In genomic region chr20:52454660-52455059, GRCh38 we compare ENCODE assay signal across 18 cellular contexts.
A peak's percentile ranks its signal among the peaks of the same experiment; 100 is the strongest.
DNase-seq lines count a peak whose midpoint lies in the region; ATAC-seq, FAIRE-seq and TF ChIP-seq lines count a peak whose summit lies in the region.
"Had no signal": no experiment of that assay in that cellular context is flagged by ENCODE, and none has a peak within 500 bp of the region (broad histone marks: within the 10 kb centered on the region; RNA-seq: fewer than 3 reads in every experiment).

No MANE protein-coding gene starts in this region.

- no peaks in the 10 kb centered on the region for H3K27me3 ChIP-seq in small intestine (ENCODE audit: control insufficient read depth in 2 of 2, insufficient read depth in 2 of 2, low read length in 2 of 2)
- H3K27me3 ChIP-seq: breast epithelium, neutrophil had no signal

- no peak overlapping the region for H3K4me3 ChIP-seq in fibroblast of pulmonary artery (replicated peaks; ENCODE audit: low read depth, low read length)
- H3K4me3 ChIP-seq in small intestine (ENCODE audit: low read depth in 1 of 2, low read length in 2 of 2) = no peak overlapping the region
- H3K4me3 ChIP-seq: breast epithelium had no signal

- DNase-seq in GM03348 (ENCODE audit: low spot score) = peak; percentile 60
- peak; percentile 72 for DNase-seq in RCC 7860 (ENCODE audit: low spot score)
- peak; percentile 60 for DNase-seq in fibroblast of pulmonary artery (ENCODE audit: low read depth)
- peak; percentile 75 for DNase-seq in stromal cell of bone marrow (ENCODE audit: low read depth)
- DNase-seq in OCI-M2 (lab: John Stamatoyannopoulos, UW; ENCODE audit: unreplicated experiment) = no peak
- DNase-seq in small intestine = no peak
- DNase-seq: activated CD4-positive, alpha-beta T cell treated with anti-CD3 and anti-CD28 coated beads for 1 hour; Caco-2; MV-4-11; NCI-H2081 treated with DMSO at 0.1 percent for 48 hours; NCI-H524 treated with DMSO at 0.1 percent for 48 hours; retina; SW 1271 had no signal

- 74 to 80% (median 74%) methylated on average over 2 of the region's 2 CpGs for WGBS in small intestine, 3 donors

- no peaks in the 10 kb centered on the region for H3K4me1 ChIP-seq in small intestine (ENCODE audit: control insufficient read depth in 2 of 2, insufficient read depth in 1 of 2, low read depth in 1 of 2, low read length in 1 of 2)
- H3K4me1 ChIP-seq: breast epithelium, Caco-2 had no signal

- no peaks in the 10 kb centered on the region for H3K9me3 ChIP-seq in small intestine (ENCODE audit: control insufficient read depth, low read depth)
- H3K9me3 ChIP-seq: breast epithelium, Caco-2, neutrophil had no signal

- no peak for ATAC-seq in GM21529 (IDR thresholded peaks at IDR 0.05; ENCODE audit: unreplicated experiment)
- ATAC-seq: HCT116, Right ventricle myocardium inferior had no signal

- FAIRE-seq in RCC 7860 (lab: Jason Lieb, UNC) (peak; percentile 7), small intestine (lab: Jason Lieb, UNC) (no peak)

- no peaks in the 10 kb centered on the region for H3K36me3 ChIP-seq in small intestine (ENCODE audit: control insufficient read depth in 2 of 2, insufficient read depth in 2 of 2, low read length in 2 of 2)
- H3K36me3 ChIP-seq: breast epithelium, neutrophil had no signal

- no peak for TF ChIP-seq CTCF in fibroblast of pulmonary artery (IDR thresholded peaks at IDR 0.05; ENCODE audit: low read length, missing control alignments)

- H3K27ac ChIP-seq in small intestine (ENCODE audit: low read depth in 1 of 2, low read length in 1 of 2) = no peak overlapping the region
- H3K27ac ChIP-seq: breast epithelium, neutrophil had no signal

Comparison
In these comparisons a context has a peak if more than half of its experiments do, and no peak if none do; other contexts are left out.
1. DNase-seq: peak in GM03348 (single experiment), RCC 7860 (single experiment), fibroblast of pulmonary artery (single experiment) and stromal cell of bone marrow (single experiment); none in OCI-M2 (single experiment) and small intestine (single experiment).